In the genomic region with DNA sequence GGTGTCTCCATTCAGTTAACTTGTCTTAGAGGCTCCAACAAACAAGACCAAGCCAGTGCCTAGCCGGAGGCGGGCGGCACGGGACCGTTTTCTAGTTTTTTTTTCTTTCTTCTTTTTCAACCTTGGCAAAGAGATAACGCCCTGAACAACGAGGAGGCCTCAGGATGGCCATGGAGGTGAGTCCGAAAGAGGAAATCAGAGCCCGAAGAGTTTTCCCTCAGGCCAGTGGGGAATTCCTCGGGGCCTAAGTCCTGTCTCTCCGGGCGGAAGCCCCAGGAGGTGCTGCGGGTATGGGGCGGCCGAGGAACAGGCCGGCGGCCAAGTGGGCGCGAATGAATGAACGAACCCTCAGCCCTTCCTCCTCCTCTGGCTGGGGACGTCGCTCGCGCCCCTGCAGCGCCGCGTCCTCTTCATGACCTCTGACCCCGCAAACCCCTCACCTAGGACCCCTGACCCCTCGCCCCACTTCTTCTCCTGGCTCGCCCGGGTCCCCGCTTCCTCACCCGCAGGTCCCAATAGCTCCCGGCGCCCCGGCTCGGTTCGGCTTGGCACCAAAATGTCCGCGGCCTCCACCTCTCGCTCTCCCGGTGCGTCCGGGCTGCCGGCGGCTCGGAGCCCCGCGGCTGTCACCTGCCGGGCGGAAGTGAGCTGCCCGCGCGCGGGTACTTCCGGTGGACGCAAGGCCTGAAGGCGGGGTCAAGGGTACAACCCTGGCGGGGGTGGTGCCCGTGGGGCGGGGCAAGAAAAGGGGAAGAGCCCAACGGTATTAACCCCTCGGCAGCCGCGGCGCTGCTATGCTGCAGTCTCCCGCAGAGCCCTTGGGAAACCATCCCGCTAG, we compare ENCODE assay signal across 8 cellular contexts. TPM values are rescaled to one million over a fixed set of nuclear protein-coding genes. Genes with fewer than 3 reads are reported as not detected.
DNase-seq lines count a peak whose midpoint lies in the region; ATAC-seq and TF ChIP-seq lines count a peak whose summit lies in the region.

A gene (minus strand): TSS at position 650 of the 838 bp plus-strand sequence. CDS start 21,327 bp downstream, outside the sequence.

- BruUV-seq in PC-9 (replicated peaks; lab: Mats Ljungman, UMichigan), result TSS peak; percentile 70

- in situ Hi-C loops in KBM-7 (cut with MboI; ENCODE audit: low pct_unique_long_range_greater_than_20kb, low sequenced_read_pairs), result no loop called here

- ATAC-seq in GM21619 (IDR thresholded peaks at IDR 0.05; ENCODE audit: unreplicated experiment), result peak; percentile 81

- DNase-seq in DMS114 treated with DMSO at 0.1 percent for 48 hours (lab: John Stamatoyannopoulos, UW; ENCODE audit: unreplicated experiment), result peak; percentile 83
- DNase-seq in KBM-7, result peak; percentile 89
- DNase-seq in PC-9, result peak; percentile 88 to 90
- peak; percentile 91 for DNase-seq in activated T-cell treated with anti-CD3 and anti-CD28 coated beads, Interleukin-2, amount 50 U/mL, for 1 hour
- no peak for DNase-seq in epithelial cell of proximal tubule (ENCODE audit: low read depth)
- peak; percentile 94 for DNase-seq in mucosa of gallbladder (ENCODE audit: low spot score)
- peak; percentile 81 to 87 for DNase-seq in stimulated activated CD8-positive, alpha-beta memory T cell treated with anti-CD3 and anti-CD28 coated beads, Interleukin-4, amount 100 ng/mL, for 4 hours (ENCODE audit: low read depth in 2 of 2, low spot score in 1 of 2)

- peaks cover 50% of the 10 kb centered on the region for H3K79me2 ChIP-seq in PC-9 (ENCODE audit: low read depth)

- no peaks in the 10 kb centered on the region for H3K36me3 ChIP-seq in PC-9 (ENCODE audit: low read depth)

- H3K4me3 ChIP-seq in PC-9 (peak within 1 kb of the TSS; percentile 76), epithelial cell of proximal tubule (ENCODE audit: low read depth, low read length) (peak within 1 kb of the TSS; percentile 97)

- H3K9me2 ChIP-seq in PC-9 (ENCODE audit: insufficient read depth), result no peaks in the 10 kb centered on the region

- peaks cover 17% of the 10 kb centered on the region; the same call in 1 of the 2 replicates for H3K4me1 ChIP-seq in PC-9 (replicated peaks; ENCODE audit: insufficient read depth)

- H3K27ac ChIP-seq in PC-9, result 0 out of 2 replicates have a peak within 1 kb of the TSS, but pooled peaks have one; percentile 8

- POLR2A ChIA-PET in PC-9 (lab: Charles Lee; ENCODE audit: unreplicated experiment), result interaction anchor here (0.6 kb wide), 1 partner anchor 1702 kb away, joined by 6 read pairs; no protein-coding TSS in a partner anchor

- H3K9me3 ChIP-seq in PC-9 (ENCODE audit: insufficient read depth, low read depth), result no peaks in the 10 kb centered on the region

- peak within 1 kb of the TSS; percentile 99 for H3K4me2 ChIP-seq in PC-9

- H4K20me1 ChIP-seq in PC-9 (ENCODE audit: insufficient read depth), result no peaks in the 10 kb centered on the region

- H2AFZ ChIP-seq in PC-9, result peak within 1 kb of the TSS; percentile 93

- CTCF ChIA-PET in PC-9 (lab: Charles Lee), result interaction anchor here (0.6 kb wide), 2 partner anchors 95 to 494 kb away, joined by 3 to 12 read pairs; no protein-coding TSS in a partner anchor

- intact Hi-C loops in PC-9 (cut with micrococcal nuclease; ENCODE audit: unreplicated experiment), result loop anchor here (10.0 kb wide), 1 partner anchor 83 kb away; a partner anchor contains a TSS

- no peaks in the 10 kb centered on the region; the same call in 1 of the 2 replicates for H3F3A ChIP-seq in PC-9 (ENCODE audit: insufficient read depth, low read depth)

- no peaks in the 10 kb centered on the region for H3K27me3 ChIP-seq in PC-9 (ENCODE audit: insufficient read depth, low read depth)

- TF ChIP-seq CTCF in PC-9 (conservative IDR thresholded peaks at IDR 0.05) (no peak), epithelial cell of proximal tubule (conservative IDR thresholded peaks at IDR 0.05; ENCODE audit: low read depth, low read length) (no peak)

RNA-seq across cellular contexts. Expression of the gene that starts here (rescaled TPM):
- total RNA-seq in PC-9 (2021), result 43.9 and 50.8 TPM in 2 replicates
- 50.3 and 79.7 TPM in 2 replicates for total RNA-seq in epithelial cell of proximal tubule
- total RNA-seq in mucosa of gallbladder, result 88.6 TPM
